Comparison of ENCODE assay signal across 23 cellular contexts in the genomic region with DNA sequence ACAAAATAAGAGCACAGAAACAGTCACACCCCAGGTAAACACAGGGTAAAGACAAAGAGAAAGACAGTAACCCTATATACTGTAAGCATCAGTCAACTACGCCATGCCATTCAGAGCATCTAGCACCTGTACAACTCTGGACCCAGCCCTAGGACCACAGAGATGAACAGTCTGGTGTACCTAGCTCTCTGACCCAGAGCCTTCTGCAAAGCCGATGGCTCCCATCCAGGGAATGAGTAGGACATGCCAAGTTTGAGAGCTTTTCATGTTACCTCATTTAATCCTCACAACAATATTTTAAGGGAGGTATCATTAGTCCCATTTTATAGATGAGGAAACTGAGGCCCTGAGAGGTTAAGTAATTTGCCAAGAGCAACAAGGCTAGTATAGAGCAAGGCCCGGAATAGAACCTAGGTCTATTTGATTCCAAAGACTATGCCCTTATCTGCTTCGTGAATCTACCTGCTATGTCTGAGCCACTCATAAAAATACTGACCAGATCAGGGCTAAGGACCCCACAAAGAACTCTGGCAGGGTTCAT.
"Had no signal": no experiment of that assay in that cellular context is flagged by ENCODE, and none has a peak within 500 bp of the region (broad histone marks: within the 10 kb centered on the region; RNA-seq: fewer than 3 reads in every experiment).

No MANE protein-coding gene starts in this region.

- DNase-seq: activated CD4-positive, alpha-beta T cell treated with anti-CD3 and anti-CD28 coated beads for 4 hours; activated CD4-positive, alpha-beta T cell treated with anti-CD3 and anti-CD28 coated beads, Interleukin-2, amount 50 U/mL, for 4 hours; activated CD8-positive, alpha-beta memory T cell treated with anti-CD3 and anti-CD28 coated beads, Interleukin-2, amount 50 U/mL, for 4 hours; activated naive CD8-positive, alpha-beta T cell treated with anti-CD3 and anti-CD28 coated beads, Interleukin-2, amount 50 U/mL, for 24 hours; activated T-cell treated with anti-CD3 and anti-CD28 coated beads, Interleukin-2, amount 50 U/mL, for 24 hours; effector CD8-positive, alpha-beta T cell; left ventricle myocardium inferior; ovary; retina; stimulated activated CD4-positive, alpha-beta T cell treated with anti-CD3 and anti-CD28 coated beads, Interleukin-1b, Interleukin-23, amount 100 ng/mL, for 48 hours; stimulated activated CD4-positive, alpha-beta T cell treated with anti-CD3 and anti-CD28 coated beads, Interleukin-4, amount 100 ng/mL, for 4 hours; stimulated activated CD8-positive, alpha-beta memory T cell treated with anti-CD3 and anti-CD28 coated beads, Interleukin-4, amount 100 ng/mL, for 48 hours; stimulated activated naive CD8-positive, alpha-beta T cell treated with anti-CD3 and anti-CD28 coated beads, Interleukin-15, amount 100 ng/mL, for 72 hours; T-helper 1 cell had no signal

- H3K27me3 ChIP-seq: neutrophil, ovary, suprapubic skin, tibial nerve had no signal

- H3K4me3 ChIP-seq: left ventricle myocardium inferior, lung, ovary, prostate gland, smooth muscle cell, suprapubic skin, tibial nerve had no signal

- H3K4me1 ChIP-seq: prostate gland had no signal

- H3K9me3 ChIP-seq: left ventricle myocardium inferior, neutrophil, ovary, prostate gland, suprapubic skin, tibial nerve had no signal

- H3K36me3 Mint-ChIP-seq: stimulated activated memory B cell treated with anti-CD40 and anti-IgM and Interleukin-4, amounts not matched to agents 10 μg/mL and 1 μg/mL and 100 μg/mL, for 72 hours had no signal

- H3K4me3 Mint-ChIP-seq: activated naive CD4-positive, alpha-beta T cell treated with anti-CD3 and anti-CD28 coated beads, Interleukin-2, amount 50 U/mL, for 24 hours; activated naive CD8-positive, alpha-beta T cell treated with anti-CD3 and anti-CD28 coated beads, Interleukin-2, amount 50 U/mL, for 24 hours; activated T-cell treated with anti-CD3 and anti-CD28 coated beads, Interleukin-2, amount 50 U/mL, for 24 hours; nephron progenitor cell; stimulated activated memory B cell treated with anti-CD40 and anti-IgM and Interleukin-4, amounts not matched to agents 10 μg/mL and 1 μg/mL and 100 μg/mL, for 72 hours; stimulated activated naive CD8-positive, alpha-beta T cell treated with anti-CD3 and anti-CD28 coated beads, Interleukin-15, amount 100 ng/mL, for 72 hours had no signal

- H3K27ac ChIP-seq: left ventricle myocardium inferior, neutrophil, ovary, prostate gland, suprapubic skin had no signal

- H3K9me3 Mint-ChIP-seq: activated naive CD4-positive, alpha-beta T cell treated with anti-CD3 and anti-CD28 coated beads, Interleukin-2, amount 50 U/mL, for 24 hours; activated naive CD8-positive, alpha-beta T cell treated with anti-CD3 and anti-CD28 coated beads, Interleukin-2, amount 50 U/mL, for 24 hours; activated T-cell treated with anti-CD3 and anti-CD28 coated beads, Interleukin-2, amount 50 U/mL, for 24 hours; nephron progenitor cell; stimulated activated memory B cell treated with anti-CD40 and anti-IgM and Interleukin-4, amounts not matched to agents 10 μg/mL and 1 μg/mL and 100 μg/mL, for 72 hours; stimulated activated naive CD8-positive, alpha-beta T cell treated with anti-CD3 and anti-CD28 coated beads, Interleukin-15, amount 100 ng/mL, for 72 hours had no signal

- ATAC-seq: activated naive CD8-positive, alpha-beta T cell treated with anti-CD3 and anti-CD28 coated beads, Interleukin-2, amount 50 U/mL, for 24 hours; stimulated activated memory B cell treated with anti-CD40 and anti-IgM and Interleukin-4, amounts not matched to agents 10 μg/mL and 1 μg/mL and 100 μg/mL, for 72 hours; stimulated activated naive CD8-positive, alpha-beta T cell treated with anti-CD3 and anti-CD28 coated beads, Interleukin-15, amount 100 ng/mL, for 72 hours had no signal

- H3K27ac Mint-ChIP-seq: activated naive CD4-positive, alpha-beta T cell treated with anti-CD3 and anti-CD28 coated beads, Interleukin-2, amount 50 U/mL, for 24 hours; activated naive CD8-positive, alpha-beta T cell treated with anti-CD3 and anti-CD28 coated beads, Interleukin-2, amount 50 U/mL, for 24 hours; activated T-cell treated with anti-CD3 and anti-CD28 coated beads, Interleukin-2, amount 50 U/mL, for 24 hours; nephron progenitor cell; stimulated activated memory B cell treated with anti-CD40 and anti-IgM and Interleukin-4, amounts not matched to agents 10 μg/mL and 1 μg/mL and 100 μg/mL, for 72 hours; stimulated activated naive CD8-positive, alpha-beta T cell treated with anti-CD3 and anti-CD28 coated beads, Interleukin-15, amount 100 ng/mL, for 72 hours had no signal

- H3K27me3 Mint-ChIP-seq: stimulated activated memory B cell treated with anti-CD40 and anti-IgM and Interleukin-4, amounts not matched to agents 10 μg/mL and 1 μg/mL and 100 μg/mL, for 72 hours had no signal

- H3K36me3 ChIP-seq: left ventricle myocardium inferior, neutrophil, ovary, prostate gland, suprapubic skin, tibial nerve had no signal
